10 cellular contexts compared by ENCODE assay signal in the genomic region with DNA sequence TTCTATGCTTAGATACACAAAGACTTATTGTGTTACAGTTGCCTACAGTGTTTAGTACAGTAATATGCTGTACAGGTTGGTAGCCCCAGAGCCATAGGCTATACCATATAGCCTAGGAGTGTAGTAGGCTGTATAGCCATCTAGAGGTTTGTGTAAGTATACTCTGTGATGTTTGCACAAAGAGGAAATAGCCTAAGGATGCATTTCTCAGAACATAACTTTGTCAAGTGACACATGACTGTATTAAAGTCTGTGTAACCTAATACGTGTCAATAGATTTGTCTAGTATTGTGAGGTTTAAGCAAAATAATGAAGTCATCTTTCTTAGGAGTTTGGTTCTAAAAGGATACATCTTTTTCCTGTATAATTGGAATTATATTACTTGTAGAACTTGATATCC. TPM values are rescaled to one million over a fixed set of nuclear protein-coding genes. Genes with fewer than 3 reads are reported as not detected.
DNase-seq lines count a peak whose midpoint lies in the region; ATAC-seq and TF ChIP-seq lines count a peak whose summit lies in the region.
"Had no signal": no experiment of that assay in that cellular context is flagged by ENCODE, and none has a peak within 500 bp of the region (broad histone marks: within the 10 kb centered on the region; RNA-seq: fewer than 3 reads in every experiment).

No MANE protein-coding gene starts in this region.

- no peak overlapping the region for H3K4me3 Mint-ChIP-seq in neural progenitor cell

- TF ChIP-seq CTCF in epithelial cell of esophagus (IDR thresholded peaks at IDR 0.05; ENCODE audit: insufficient read depth, low read depth, low read length, missing control alignments) (no peak), neural progenitor cell (IDR thresholded peaks at IDR 0.05) (no peak)

- peaks cover 3% of the 10 kb centered on the region for H3K27me3 Mint-ChIP-seq in neural progenitor cell (ENCODE audit: insufficient read depth, low read depth)

- peaks cover 6% of the 10 kb centered on the region for H3F3A ChIP-seq in neural progenitor cell (ENCODE audit: low read depth)

- H3K27ac ChIP-seq in neural progenitor cell, result no peak overlapping the region

- H3K9me3 ChIP-seq in neural progenitor cell (ENCODE audit: low read depth), result no peaks in the 10 kb centered on the region

- H3K9me3 Mint-ChIP-seq in neural progenitor cell, result peaks cover 24% of the 10 kb centered on the region

- peaks cover 28% of the 10 kb centered on the region for H3K36me3 Mint-ChIP-seq in neural progenitor cell

- no peak overlapping the region for H2AFZ ChIP-seq in neural progenitor cell (replicated peaks)

- H4K20me1 ChIP-seq in neural progenitor cell (ENCODE audit: low read depth), result peaks cover 26% of the 10 kb centered on the region

- peak; percentile 74 for ATAC-seq in GM18517 (IDR thresholded peaks at IDR 0.05; ENCODE audit: unreplicated experiment)
- ATAC-seq in GM21737 (IDR thresholded peaks at IDR 0.05; ENCODE audit: unreplicated experiment), result peak; percentile 50
- ATAC-seq in HG03565 (IDR thresholded peaks at IDR 0.05; ENCODE audit: unreplicated experiment), result peak; percentile 75
- ATAC-seq in GM19328 (IDR thresholded peaks at IDR 0.05; ENCODE audit: unreplicated experiment), result no peak

- H3K4me1 ChIP-seq in neural progenitor cell, result peaks cover 14% of the 10 kb centered on the region

- H3K36me3 ChIP-seq in neural progenitor cell, result no peaks in the 10 kb centered on the region

- no peak overlapping the region for H3K4me2 ChIP-seq in neural progenitor cell

- H3K9ac ChIP-seq in neural progenitor cell, result no peak overlapping the region

- peaks cover 5% of the 10 kb centered on the region for H3K27me3 ChIP-seq in neural progenitor cell

- no peak overlapping the region for H3K4me3 ChIP-seq in epithelial cell of esophagus (ENCODE audit: low read length)
- H3K4me3 ChIP-seq in neural progenitor cell, result no peak overlapping the region

- peaks cover 80% of the 10 kb centered on the region for H3K79me2 ChIP-seq in neural progenitor cell (ENCODE audit: low read depth)

- no peak overlapping the region for H3K27ac Mint-ChIP-seq in neural progenitor cell

- H3K4me1 Mint-ChIP-seq in neural progenitor cell, result peaks cover 20% of the 10 kb centered on the region

- DNase-seq in epithelial cell of esophagus (ENCODE audit: low read depth) (peak; percentile 68), epidermal melanocyte (ENCODE audit: insufficient read length, low spot score) (no peak), neural progenitor cell (ENCODE audit: low spot score) (no peak), GOT3 (lab: John Stamatoyannopoulos, UW) (no peak)
- DNase-seq: occipital lobe; stimulated activated naive CD4-positive, alpha-beta T cell had no signal

RNA-seq across cellular contexts. Expression of a gene that starts 5.5 kb away (rescaled TPM):
- 28.8 and 31.8 TPM in 2 replicates for total RNA-seq in neural progenitor cell (ENCODE audit: low replicate concordance)
